In genomic region chrX:108000751-108001150, GRCh38 we compare ENCODE assay signal across 1 cellular context.
TF ChIP-seq lines count a peak whose summit lies in the region.

No MANE protein-coding gene starts in this region.

TF ChIP-seq in GM12878, 131 proteins besides CTCF, POLR2A, EP300 and RAD21 (continued from another document):
- TF ChIP-seq HSF1 (IDR thresholded peaks at IDR 0.05; ENCODE audit: low read depth, low read length) (no peak), NR2F1 (conservative IDR thresholded peaks at IDR 0.05) (no peak), KAT2A (conservative IDR thresholded peaks at IDR 0.05; ENCODE audit: control insufficient read depth, low read depth, low read length) (no peak), FOS (IDR thresholded peaks at IDR 0.05; ENCODE audit: borderline replicate concordance, extremely low read depth, insufficient read length) (no peak), CREB1 (IDR thresholded peaks at IDR 0.05; ENCODE audit: low read depth) (no peak)
TF ChIP-seq in GM12878: peak in this region for 0.
